ENCODE assay signal across 11 cellular contexts in genomic region chr16:52364500-52364899, GRCh38.
"Had no signal": no experiment of that assay in that cellular context is flagged by ENCODE, and none has a peak within 500 bp of the region (broad histone marks: within the 10 kb centered on the region; RNA-seq: fewer than 3 reads in every experiment).

No MANE protein-coding gene starts in this region.

- DNase-seq: activated CD4-positive, alpha-beta T cell treated with anti-CD3 and anti-CD28 coated beads for 36 hours; activated CD8-positive, alpha-beta memory T cell treated with anti-CD3 and anti-CD28 coated beads, Interleukin-2, amount 50 U/mL, for 4 hours; activated CD8-positive, alpha-beta T cell treated with anti-CD3 and anti-CD28 coated beads for 36 hours; activated naive CD8-positive, alpha-beta T cell treated with anti-CD3 and anti-CD28 coated beads, Interleukin-2, amount 50 U/mL, for 24 hours; activated T-cell treated with anti-CD3 and anti-CD28 coated beads, Interleukin-2, amount 50 U/mL, for 72 hours; foreskin keratinocyte; immature natural killer cell; natural killer cell; right cardiac atrium; stimulated activated CD4-positive, alpha-beta T cell treated with anti-CD3 and anti-CD28 coated beads, Interleukin-1b, Interleukin-23, amount 100 ng/mL, for 48 hours had no signal

- ATAC-seq: activated CD4-positive, alpha-beta T cell treated with anti-CD3 and anti-CD28 coated beads for 36 hours; activated CD8-positive, alpha-beta T cell treated with anti-CD3 and anti-CD28 coated beads for 36 hours; activated naive CD8-positive, alpha-beta T cell treated with anti-CD3 and anti-CD28 coated beads, Interleukin-2, amount 50 U/mL, for 24 hours; activated T-cell treated with anti-CD3 and anti-CD28 coated beads, Interleukin-2, amount 50 U/mL, for 72 hours; foreskin keratinocyte; natural killer cell; right cardiac atrium; stimulated activated memory B cell treated with anti-CD40 and anti-IgM and Interleukin-4, amounts not matched to agents 10 μg/mL and 1 μg/mL and 100 μg/mL, for 72 hours had no signal
